Comparison of ENCODE assay signal across 25 cellular contexts in genomic region chr3:156834962-156835535, GRCh38.
"Had no signal": no experiment of that assay in that cellular context is flagged by ENCODE, and none has a peak within 500 bp of the region (broad histone marks: within the 10 kb centered on the region; RNA-seq: fewer than 3 reads in every experiment).

No MANE protein-coding gene starts in this region.

- ATAC-seq: activated CD8-positive, alpha-beta memory T cell treated with anti-CD3 and anti-CD28 coated beads, Interleukin-2, amount 10 ng/mL, durations not matched to agents 7 days and 5 days; activated CD8-positive, alpha-beta T cell treated with anti-CD3 and anti-CD28 coated beads for 36 hours; gastroesophageal sphincter; left ventricle myocardium superior; natural killer cell; stimulated activated memory B cell treated with anti-CD40 and anti-IgM and Interleukin-4, amounts not matched to agents 10 μg/mL and 1 μg/mL and 100 μg/mL, for 72 hours had no signal

- DNase-seq: activated CD4-positive, alpha-beta T cell treated with anti-CD3 and anti-CD28 coated beads, Interleukin-2, amount 10 ng/mL, durations not matched to agents 7 days and 5 days; activated CD4-positive, CD25-positive, alpha-beta regulatory T cell treated with anti-CD3 and anti-CD28 coated beads, Interleukin-2, amount 50 U/mL, for 72 hours; activated CD8-positive, alpha-beta memory T cell treated with anti-CD3 and anti-CD28 coated beads, Interleukin-2, amount 10 ng/mL, durations not matched to agents 7 days and 5 days; activated CD8-positive, alpha-beta T cell treated with anti-CD3 and anti-CD28 coated beads for 36 hours; activated effector memory CD4-positive, alpha-beta T cell treated with anti-CD3 and anti-CD28 coated beads, Interleukin-2, amount 50 U/mL, for 16 hours; activated naive CD4-positive, alpha-beta T cell treated with anti-CD3 and anti-CD28 coated beads, Interleukin-2, amount 10 ng/mL, durations not matched to agents 7 days and 5 days; activated T-cell treated with anti-CD3 and anti-CD28 coated beads for 4 hours; amygdala; colonic mucosa; dorsolateral prefrontal cortex; esophagus squamous epithelium; head of caudate nucleus; hypothalamus; left ventricle myocardium superior; mammary epithelial cell; midbrain; natural killer cell; retina; sigmoid colon; stimulated activated CD4-positive, alpha-beta T cell treated with anti-CD3 and anti-CD28 coated beads, Interleukin-15, amount 100 ng/mL, for 24 hours; transverse colon; WERI-Rb-1 had no signal

- H3K4me3 ChIP-seq: colonic mucosa, dorsolateral prefrontal cortex, esophagus squamous epithelium, gastroesophageal sphincter, sigmoid colon, smooth muscle cell, transverse colon had no signal

- H3K4me1 ChIP-seq: colonic mucosa, esophagus squamous epithelium, gastroesophageal sphincter, sigmoid colon, transverse colon had no signal

- H3K27me3 ChIP-seq: colonic mucosa, dorsolateral prefrontal cortex, esophagus squamous epithelium, gastroesophageal sphincter, sigmoid colon, transverse colon had no signal

- H3K9me3 ChIP-seq: colonic mucosa, esophagus squamous epithelium, gastroesophageal sphincter, sigmoid colon, transverse colon had no signal

- H3K4me2 ChIP-seq: smooth muscle cell had no signal

- H3K36me3 ChIP-seq: colonic mucosa, esophagus squamous epithelium, gastroesophageal sphincter, sigmoid colon, transverse colon, WERI-Rb-1 had no signal

- H3K27ac ChIP-seq: colonic mucosa, dorsolateral prefrontal cortex, esophagus squamous epithelium, gastroesophageal sphincter, sigmoid colon, transverse colon, WERI-Rb-1 had no signal
